Comparison of ENCODE assay signal across 27 cellular contexts in genomic region chr6:116938305-116938704, GRCh38.
DNase-seq lines count a peak whose midpoint lies in the region; ATAC-seq and TF ChIP-seq lines count a peak whose summit lies in the region.
"Had no signal": no experiment of that assay in that cellular context is flagged by ENCODE, and none has a peak within 500 bp of the region (broad histone marks: within the 10 kb centered on the region; RNA-seq: fewer than 3 reads in every experiment).

No MANE protein-coding gene starts in this region.

- H3K9me3 ChIP-seq in HEK293 (ENCODE audit: control insufficient read depth, insufficient read depth, low read depth, low read length) (no peaks in the 10 kb centered on the region), gastrocnemius medialis (no peaks in the 10 kb centered on the region)
- H3K9me3 ChIP-seq: A549; BE2C; BLaER1; BLaER1 treated with 17β-estradiol and CSF1 and Interleukin-3, amounts not matched to agents 10 nM and 100 nM; Caco-2 had no signal

- TF ChIP-seq CTCF in HEK293 (tag by site-specific recombination; IDR thresholded peaks at IDR 0.05) (no peak), gastrocnemius medialis (IDR thresholded peaks at IDR 0.05 in 4 of 5, conservative IDR thresholded peaks at IDR 0.05 in 1 of 5) (no peak)

- H3K27ac ChIP-seq in HEK293 (ENCODE audit: extremely low read depth, low read depth, low read length) (no peak overlapping the region), gastrocnemius medialis (no peak overlapping the region)
- H3K27ac ChIP-seq: 22Rv1; A549; BLaER1; BLaER1 treated with 17β-estradiol and CSF1 and Interleukin-3, amounts not matched to agents 10 nM and 100 nM; C4-2B had no signal

- no peak for TF ChIP-seq POLR2A in gastrocnemius medialis (IDR thresholded peaks at IDR 0.05)

- no peaks in the 10 kb centered on the region for H3K36me3 ChIP-seq in HEK293 (ENCODE audit: control insufficient read depth in 2 of 2, insufficient read depth in 1 of 2, low read length in 2 of 2)
- H3K36me3 ChIP-seq in gastrocnemius medialis = no peaks in the 10 kb centered on the region
- H3K36me3 ChIP-seq: BE2C; BLaER1; BLaER1 treated with 17β-estradiol and CSF1 and Interleukin-3, amounts not matched to agents 10 nM and 100 nM had no signal

- in situ Hi-C loops in gastrocnemius medialis (cut with MboI; ENCODE audit: low sequenced_read_pairs in 4 of 4) = no loop called here

- H3K4me1 ChIP-seq in HEK293 (ENCODE audit: control insufficient read depth, insufficient read depth, low read length) (peaks cover 6% of the 10 kb centered on the region; the same call in 1 of the 2 replicates), gastrocnemius medialis (no peaks in the 10 kb centered on the region)
- H3K4me1 ChIP-seq: A549; BE2C; BLaER1; BLaER1 treated with 17β-estradiol and CSF1 and Interleukin-3, amounts not matched to agents 10 nM and 100 nM; Caco-2 had no signal

- intact Hi-C loops in gastrocnemius medialis (cut with DNase I; ENCODE audit: low total_unique reads) = no loop called here

- ATAC-seq in gastrocnemius medialis = no peak
- ATAC-seq: A549; CD8-positive, alpha-beta T cell had no signal

- H3K4me3 ChIP-seq in HEK293 (ENCODE audit: low read depth, low read length) (no peak overlapping the region), gastrocnemius medialis (no peak overlapping the region)
- H3K4me3 ChIP-seq: A549; BLaER1; BLaER1 treated with 17β-estradiol and CSF1 and Interleukin-3, amounts not matched to agents 10 nM and 100 nM had no signal

- POLR2A ChIA-PET in HEK293 (lab: Yijun Ruan, JAX) = no interaction called here

- H3K27me3 ChIP-seq in gastrocnemius medialis = no peaks in the 10 kb centered on the region
- H3K27me3 ChIP-seq: BLaER1; BLaER1 treated with 17β-estradiol and CSF1 and Interleukin-3, amounts not matched to agents 10 nM and 100 nM had no signal

- CTCF ChIA-PET in HEK293 (lab: Yijun Ruan, JAX) = interaction anchor here (0.7 to 1.1 kb wide), 3 partner anchors 30 to 57 kb away, joined by 3 to 4 read pairs (median 3); no protein-coding TSS in a partner anchor

- DNase-seq in gastrocnemius medialis = no peak
- DNase-seq: 8988T; ACHN; AML-193; BE2C; C1 segment of cervical spinal cord; Caco-2; Calu3; CD4-positive, alpha-beta memory T cell; CD4-positive, alpha-beta T cell; CD4-positive, CD25-positive, alpha-beta regulatory T cell; CD8-positive, alpha-beta memory T cell; CD8-positive, alpha-beta T cell; COR-L47; DMS 273 treated with DMSO at 0.1 percent for 48 hours; DMS153; DMS53; DMS79; DMS79 treated with DMSO at 0.1 percent for 48 hours; DND-41; EL had no signal

TF ChIP-seq in HEK293, 187 proteins besides CTCF, POLR2A, EP300 and RAD21:
- TF ChIP-seq ZNF140 (tag by site-specific recombination; IDR thresholded peaks at IDR 0.05) (peak; percentile 96), ZBTB8A (tag by site-specific recombination; IDR thresholded peaks at IDR 0.05) (no peak)
